ENCODE assay signal across 2 cellular contexts in genomic region chr14:77177623-77178185, GRCh38.
A peak's percentile ranks its signal among the peaks of the same experiment; 100 is the strongest.
TF ChIP-seq lines count a peak whose summit lies in the region.

No MANE protein-coding gene starts in this region.

TF ChIP-seq in A549, 52 proteins besides CTCF, POLR2A, EP300 and RAD21:
- TF ChIP-seq HEYL (CRISPR knock-in tag; IDR thresholded peaks at IDR 0.05) (no peak), MAFK (IDR thresholded peaks at IDR 0.05; ENCODE audit: partially characterized antibody) (peak; percentile 27)

TF ChIP-seq in HepG2, 621 proteins besides CTCF, POLR2A, EP300 and RAD21:
- no peak for TF ChIP-seq ZNF264 (CRISPR knock-in tag; IDR thresholded peaks at IDR 0.05)
